Comparison of ENCODE assay signal across 20 cellular contexts in genomic region chr1:30518696-30519095, GRCh38.
DNase-seq lines count a peak whose midpoint lies in the region; ATAC-seq and TF ChIP-seq lines count a peak whose summit lies in the region.
"Had no signal": no experiment of that assay in that cellular context is flagged by ENCODE, and none has a peak within 500 bp of the region (broad histone marks: within the 10 kb centered on the region; RNA-seq: fewer than 3 reads in every experiment).

No MANE protein-coding gene starts in this region.

- no peak overlapping the region for H3K27ac ChIP-seq in coronary artery
- H3K27ac ChIP-seq in osteoblast (ENCODE audit: low read depth, low read length) = no peak overlapping the region

- H3K4me2 ChIP-seq in osteoblast (ENCODE audit: insufficient read depth, low read length) = no peak overlapping the region
- H3K4me2 ChIP-seq: SK-N-SH had no signal

- TF ChIP-seq CTCF in natural killer cell (IDR thresholded peaks at IDR 0.05) (no peak), coronary artery (IDR thresholded peaks at IDR 0.05) (no peak), osteoblast (IDR thresholded peaks at IDR 0.05; ENCODE audit: extremely low read depth, low read depth, low read length) (no peak)

- H3K9me3 ChIP-seq in osteoblast (ENCODE audit: low read depth, low read length) = no peaks in the 10 kb centered on the region
- H3K9me3 ChIP-seq: SK-N-SH had no signal

- no peak overlapping the region for H3K4me3 Mint-ChIP-seq in natural killer cell treated with Interleukin-12 subunit alpha and Interleukin-12 subunit beta and Interleukin-15 and Interleukin-18, amount 100 ng/mL, for 72 hours
- H3K4me3 Mint-ChIP-seq in natural killer cell = no peak overlapping the region
- H3K4me3 Mint-ChIP-seq: CD4-positive, CD25-positive, alpha-beta regulatory T cell had no signal

- no peaks in the 10 kb centered on the region for H3K36me3 ChIP-seq in osteoblast (ENCODE audit: insufficient read depth, low read length)

- H3K4me1 Mint-ChIP-seq in natural killer cell treated with Interleukin-12 subunit alpha and Interleukin-12 subunit beta and Interleukin-15 and Interleukin-18, amount 100 ng/mL, for 72 hours (ENCODE audit: low read depth in 2 of 2) = no peaks in the 10 kb centered on the region
- H3K4me1 Mint-ChIP-seq in natural killer cell = no peaks in the 10 kb centered on the region
- H3K4me1 Mint-ChIP-seq: CD4-positive, CD25-positive, alpha-beta regulatory T cell had no signal

- no peaks in the 10 kb centered on the region for H3K9me3 Mint-ChIP-seq in natural killer cell treated with Interleukin-12 subunit alpha and Interleukin-12 subunit beta and Interleukin-15 and Interleukin-18, amount 100 ng/mL, for 72 hours
- no peaks in the 10 kb centered on the region for H3K9me3 Mint-ChIP-seq in natural killer cell
- H3K9me3 Mint-ChIP-seq: CD4-positive, CD25-positive, alpha-beta regulatory T cell had no signal

- no peaks in the 10 kb centered on the region for H3K27me3 ChIP-seq in osteoblast (ENCODE audit: insufficient read depth, low read length)

- H3K4me3 ChIP-seq in coronary artery = no peak overlapping the region
- no peak overlapping the region for H3K4me3 ChIP-seq in osteoblast (ENCODE audit: insufficient read depth, low read length)
- H3K4me3 ChIP-seq: K562 had no signal

- H3K27ac Mint-ChIP-seq in natural killer cell treated with Interleukin-12 subunit alpha and Interleukin-12 subunit beta and Interleukin-15 and Interleukin-18, amount 100 ng/mL, for 72 hours = no peak overlapping the region
- no peak overlapping the region for H3K27ac Mint-ChIP-seq in natural killer cell
- H3K27ac Mint-ChIP-seq: CD4-positive, CD25-positive, alpha-beta regulatory T cell had no signal

- peaks cover 16% of the 10 kb centered on the region for H3K4me1 ChIP-seq in osteoblast (ENCODE audit: insufficient read depth, low read length)

- H3K27me3 Mint-ChIP-seq in natural killer cell treated with Interleukin-12 subunit alpha and Interleukin-12 subunit beta and Interleukin-15 and Interleukin-18, amount 100 ng/mL, for 72 hours = peaks cover 14 to 27% of the 10 kb centered on the region in 2 donors
- peaks cover 0 to 9% of the 10 kb centered on the region in 2 donors for H3K27me3 Mint-ChIP-seq in natural killer cell (ENCODE audit: low read depth in 2 of 2)

- H3K79me2 ChIP-seq in osteoblast (ENCODE audit: insufficient read depth, low read length) = no peaks in the 10 kb centered on the region

- no peak for ATAC-seq in natural killer cell treated with Interleukin-12 subunit alpha and Interleukin-12 subunit beta and Interleukin-15 and Interleukin-18, amount 100 ng/mL, for 72 hours
- no peak for ATAC-seq in natural killer cell
- ATAC-seq: K562 had no signal

- intact Hi-C loops in natural killer cell (cut with micrococcal nuclease) = no loop called here
- intact Hi-C loops in posterior vena cava (cut with DNase I) = no loop called here

- H4K20me1 ChIP-seq in osteoblast (ENCODE audit: insufficient read depth, low read length) = no peaks in the 10 kb centered on the region

- no peaks in the 10 kb centered on the region for H3K36me3 Mint-ChIP-seq in natural killer cell treated with Interleukin-12 subunit alpha and Interleukin-12 subunit beta and Interleukin-15 and Interleukin-18, amount 100 ng/mL, for 72 hours
- H3K36me3 Mint-ChIP-seq in natural killer cell = no peaks in the 10 kb centered on the region
- H3K36me3 Mint-ChIP-seq: CD4-positive, CD25-positive, alpha-beta regulatory T cell had no signal

- no peak overlapping the region for H2AFZ ChIP-seq in osteoblast (ENCODE audit: low read length)

- DNase-seq in natural killer cell treated with Interleukin-12 subunit alpha and Interleukin-12 subunit beta and Interleukin-15 and Interleukin-18, amount 100 ng/mL, for 72 hours (ENCODE audit: low spot score) = peak; percentile 23
- DNase-seq in natural killer cell = no peak
- peak; percentile 3 for DNase-seq in coronary artery (ENCODE audit: low spot score)
- peak; percentile 48 for DNase-seq in posterior vena cava (ENCODE audit: low spot score)
- DNase-seq in HK-2 (ENCODE audit: unreplicated experiment) = no peak
- DNase-seq in DMS153 treated with DMSO at 0.1 percent for 48 hours (lab: John Stamatoyannopoulos, UW; ENCODE audit: unreplicated experiment) = no peak
- DNase-seq in osteoblast (ENCODE audit: insufficient read length, low spot score, missing footprints) = no peak
- DNase-seq: CD4-positive, CD25-positive, alpha-beta regulatory T cell; DMS79; MM.1S; NCI-H1048; NCI-H1417 treated with DMSO at 0.1 percent for 48 hours; NCI-H187 treated with DMSO at 0.1 percent for 48 hours; NCI-H2107; NCI-H446 treated with DMSO at 0.1 percent for 48 hours; NCI-H526 treated with DMSO at 0.1 percent for 48 hours; OCI-M1; Right ventricle myocardium superior; SK-N-SH had no signal

Comparison
In these comparisons a context has a peak if more than half of its experiments do, and no peak if none do; other contexts are left out.
1. DNase-seq: peak in natural killer cell treated with Interleukin-12 subunit alpha and Interleukin-12 subunit beta and Interleukin-15 and Interleukin-18, amount 100 ng/mL, for 72 hours (single experiment), coronary artery (single experiment) and posterior vena cava (single experiment); none in natural killer cell (single experiment), HK-2 (single experiment), DMS153 treated with DMSO at 0.1 percent for 48 hours (single experiment) and osteoblast (single experiment).